In the genomic region with DNA sequence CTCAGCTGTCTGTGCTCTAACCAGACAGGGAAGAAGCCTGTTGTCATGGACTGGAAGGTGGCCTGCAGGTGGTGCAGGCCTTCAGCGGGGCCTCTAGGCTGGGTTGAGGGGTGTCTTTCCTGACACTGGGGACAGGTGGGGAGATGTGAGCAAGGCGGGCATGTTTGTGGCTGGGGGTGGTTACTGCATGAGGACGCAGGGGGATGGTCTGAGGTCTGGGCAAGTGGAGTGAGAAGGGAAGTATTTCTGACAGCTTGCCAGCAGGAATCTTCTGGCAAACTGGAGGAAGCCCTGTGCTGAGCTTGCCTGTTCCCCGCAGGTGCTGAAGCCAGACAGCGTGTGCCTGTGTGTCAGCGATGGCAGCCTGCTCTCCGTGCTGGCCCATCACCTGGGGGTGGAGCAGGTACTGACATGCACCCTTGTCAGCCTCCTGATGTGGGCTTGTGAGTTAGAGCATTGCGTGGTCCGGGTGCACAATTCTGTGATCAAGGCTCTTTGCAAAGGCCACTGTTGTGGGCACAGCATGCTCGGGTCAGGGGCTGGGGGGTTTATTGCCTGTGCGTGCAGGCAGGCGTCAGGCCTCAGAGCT, we compare ENCODE assay signal across 25 cellular contexts. TPM values are rescaled to one million over a fixed set of nuclear protein-coding genes. Genes with fewer than 3 reads are reported as not detected.
DNase-seq lines count a peak whose midpoint lies in the region; ATAC-seq, FAIRE-seq and TF ChIP-seq lines count a peak whose summit lies in the region.
"Had no signal": no experiment of that assay in that cellular context is flagged by ENCODE, and none has a peak within 500 bp of the region (broad histone marks: within the 10 kb centered on the region; RNA-seq: fewer than 3 reads in every experiment).

No MANE protein-coding gene starts in this region.

- peaks cover 77% of the 10 kb centered on the region for H3K79me2 ChIP-seq in DND-41 (ENCODE audit: insufficient read depth, low read length)
- no peaks in the 10 kb centered on the region for H3K79me2 ChIP-seq in H1 (ENCODE audit: control insufficient read depth in 1 of 2, insufficient read depth in 2 of 2, low read length in 2 of 2)

- H2BK12ac ChIP-seq in H1 (ENCODE audit: low read depth, low read length) = no peak overlapping the region

- no peaks in the 10 kb centered on the region for H3K9me3 ChIP-seq in BLaER1
- no peaks in the 10 kb centered on the region for H3K9me3 ChIP-seq in DND-41 (ENCODE audit: insufficient read depth, low read length, severe bottlenecking)
- H3K9me3 ChIP-seq in H1 (ENCODE audit: insufficient read depth in 2 of 2, low read depth in 1 of 2, low read length in 1 of 2) = no peaks in the 10 kb centered on the region
- no peaks in the 10 kb centered on the region for H3K9me3 ChIP-seq in psoas muscle
- H3K9me3 ChIP-seq: ascending aorta, gastroesophageal sphincter, left ventricle myocardium inferior, tibial artery had no signal

- TF ChIP-seq CTCF in DND-41 (IDR thresholded peaks at IDR 0.05; ENCODE audit: borderline replicate concordance, extremely low read depth, low read length, poor library complexity, severe bottlenecking) (peak; percentile 14), H1 (IDR thresholded peaks at IDR 0.05; ENCODE audit: control extremely low read depth in 1 of 3, insufficient read depth in 1 of 3, low read depth in 1 of 3, low read length in 3 of 3) (no peak), psoas muscle (IDR thresholded peaks at IDR 0.05) (no peak)

- peak; percentile 55 for DNase-seq in DND-41
- DNase-seq in H1 (ENCODE audit: low read depth in 1 of 2, low spot score in 2 of 2) = no peak
- no peak for DNase-seq in psoas muscle
- no peak for DNase-seq in glomerular visceral epithelial cell (ENCODE audit: extremely low spot score)
- DNase-seq: activated CD4-positive, alpha-beta T cell treated with anti-CD3 and anti-CD28 coated beads for 36 hours; activated naive CD4-positive, alpha-beta T cell treated with anti-CD3 and anti-CD28 coated beads for 36 hours; central memory CD4-positive, alpha-beta T cell; DMS79; hypothalamus; Karpas-422; left ventricle myocardium inferior; NCI-H1436 treated with DMSO at 0.1 percent for 48 hours; NCI-H2107; NCI-H446; NCI-H774; stimulated activated naive CD8-positive, alpha-beta T cell treated with anti-CD3 and anti-CD28 coated beads, Interleukin-15, amount 100 ng/mL, for 72 hours; tibial artery had no signal

- H3K4me2 ChIP-seq in BLaER1 (peak overlapping the region; percentile 69), DND-41 (ENCODE audit: insufficient read depth, low read length) (peak overlapping the region; percentile 60), H1 (ENCODE audit: insufficient read depth in 1 of 2, low read depth in 2 of 2, low read length in 2 of 2) (no peak overlapping the region)

- no peak overlapping the region for H3K4me3 ChIP-seq in BLaER1
- peak overlapping the region in 1 of 2 experiments; percentile 46; a peak in 2 of 4 replicates for H3K4me3 ChIP-seq in DND-41 (ENCODE audit: low read depth in 1 of 2, low read length in 2 of 2)
- H3K4me3 ChIP-seq in H1 (ENCODE audit: extremely low read depth in 1 of 4, insufficient read depth in 2 of 4, low read depth in 3 of 4, low read length in 4 of 4) = no peak overlapping the region
- H3K4me3 ChIP-seq in psoas muscle = no peak overlapping the region
- H3K4me3 ChIP-seq: ascending aorta, gastroesophageal sphincter, left ventricle myocardium inferior, SK-N-MC, tibial artery had no signal

- H3K27me3 ChIP-seq in BLaER1 (no peaks in the 10 kb centered on the region), DND-41 (ENCODE audit: insufficient read depth, low read length, poor library complexity) (no peaks in the 10 kb centered on the region), H1 (replicated peaks in 1 of 4; ENCODE audit: control insufficient read depth in 3 of 4, extremely low read depth in 1 of 4, insufficient read depth in 3 of 4, low read length in 3 of 4) (no peaks in the 10 kb centered on the region; a peak in 1 of 7 replicates), psoas muscle (ENCODE audit: insufficient read depth in 3 of 3, low read length in 2 of 3) (no peaks in the 10 kb centered on the region)
- H3K27me3 ChIP-seq: ascending aorta, gastroesophageal sphincter, tibial artery had no signal

- TF ChIP-seq EP300 in H1 (IDR thresholded peaks at IDR 0.05; ENCODE audit: borderline replicate concordance in 1 of 2, low read depth in 2 of 2, low read length in 2 of 2) = no peak

- H3K27ac ChIP-seq in BLaER1 = no peak overlapping the region
- peak overlapping the region; percentile 89 for H3K27ac ChIP-seq in DND-41 (ENCODE audit: low read length)
- H3K27ac ChIP-seq in H1 (ENCODE audit: low read depth, low read length) = no peak overlapping the region
- H3K27ac ChIP-seq in psoas muscle = peak overlapping the region; percentile 78
- H3K27ac ChIP-seq: ascending aorta, gastroesophageal sphincter, HL-60, left ventricle myocardium inferior, SK-N-MC, tibial artery had no signal

- no peak overlapping the region for H3K14ac ChIP-seq in H1 (ENCODE audit: insufficient read length)

- H3K18ac ChIP-seq in H1 (ENCODE audit: extremely low read depth, low read length) = no peak overlapping the region

- no peak overlapping the region for H2BK20ac ChIP-seq in H1 (ENCODE audit: low read length)

- intact Hi-C loops in psoas muscle (cut with DNase I) = no loop called here

- H3K4ac ChIP-seq in H1 (replicated peaks; ENCODE audit: insufficient read length, low read depth, low read length) = no peak overlapping the region

- H4K8ac ChIP-seq in H1 (ENCODE audit: extremely low read depth, insufficient read depth, low read length) = no peak overlapping the region

- H3K23me2 ChIP-seq in H1 (ENCODE audit: low read depth, low read length) = no peaks in the 10 kb centered on the region; the same call in 1 of the 2 replicates

- H3K56ac ChIP-seq in H1 (replicated peaks; ENCODE audit: insufficient read length, low read depth, low read length) = no peak overlapping the region

- H2BK120ac ChIP-seq in H1 (replicated peaks; ENCODE audit: low read depth, low read length) = no peak overlapping the region

- 90% methylated on average over 12 of the region's 12 CpGs; no CpG with 5 or more reads in 1 of the 2 experiments for WGBS in H1 (ENCODE audit: extremely low coverage in 1 of 2, insufficient coverage in 1 of 2, insufficient read length in 1 of 2, insufficient replicate concordance in 2 of 2, low coverage in 1 of 2, low lambda C conversion rate in 2 of 2, missing lambda C conversion rate in 1 of 2), 2 experiments
- WGBS in psoas muscle, 3 donors = 64 to 81% (median 72%) methylated on average over 12 of the region's 12 CpGs

- POLR2A ChIA-PET in H1 (lab: Charles Lee; ENCODE audit: partially characterized antibody) = interaction anchor here (1.2 kb wide), 1 partner anchor 9 kb away, joined by 3 read pairs; no protein-coding TSS in a partner anchor

- CTCF ChIA-PET in H1 (lab: Charles Lee; ENCODE audit: partially characterized antibody) = interaction anchor here (0.6 to 2.2 kb wide), 5 partner anchors 18 to 171 kb away, joined by 3 to 5 read pairs (median 3); no protein-coding TSS in a partner anchor

- peak; percentile 7; the same call in 2 of the 3 replicates for ATAC-seq in DND-41 (ENCODE audit: insufficient read depth, low read depth)
- ATAC-seq in psoas muscle = peak in 1 of 4 donors; percentile 12
- no peak for ATAC-seq in HG03196 (IDR thresholded peaks at IDR 0.05; ENCODE audit: unreplicated experiment)
- ATAC-seq in HG03135 (IDR thresholded peaks at IDR 0.05; ENCODE audit: unreplicated experiment) = no peak
- ATAC-seq: activated CD4-positive, alpha-beta T cell treated with anti-CD3 and anti-CD28 coated beads for 36 hours; gastroesophageal sphincter; HCT116; stimulated activated naive CD8-positive, alpha-beta T cell treated with anti-CD3 and anti-CD28 coated beads, Interleukin-15, amount 100 ng/mL, for 72 hours had no signal

- no peak for FAIRE-seq in H1 (lab: Jason Lieb, UNC)

- H3K36me3 ChIP-seq in BLaER1 = peaks cover 88% of the 10 kb centered on the region
- H3K36me3 ChIP-seq in DND-41 (ENCODE audit: insufficient read depth, low read length) = peaks cover 84% of the 10 kb centered on the region
- H3K36me3 ChIP-seq in H1 (ENCODE audit: control insufficient read depth in 2 of 4, insufficient read depth in 4 of 4, low read length in 3 of 4) = peaks cover 4 to 37% (median 17%) of the 10 kb centered on the region in 4 experiments; a peak in 6 of 8 replicates
- peaks cover 0 to 77% of the 10 kb centered on the region in 2 donors for H3K36me3 ChIP-seq in psoas muscle (ENCODE audit: insufficient read depth in 1 of 2, low read depth in 1 of 2)

- H2AFZ ChIP-seq in DND-41 (ENCODE audit: low read depth, low read length) = no peak overlapping the region
- H2AFZ ChIP-seq in H1 (ENCODE audit: low read length) = no peak overlapping the region

- no peak for TF ChIP-seq POLR2A in H1 (IDR thresholded peaks at IDR 0.05; ENCODE audit: control extremely low read depth in 1 of 2, low read depth in 2 of 2, low read length in 2 of 2)

- H4K20me1 ChIP-seq in BLaER1 = peaks cover 66% of the 10 kb centered on the region
- H4K20me1 ChIP-seq in DND-41 (ENCODE audit: insufficient read depth, low read length) = 0 out of 2 replicates have a peak, but pooled peaks cover 3% of the 10 kb centered on the region
- peaks cover 0 to 5% of the 10 kb centered on the region in 2 experiments for H4K20me1 ChIP-seq in H1 (replicated peaks in 1 of 2; ENCODE audit: control insufficient read depth in 1 of 2, insufficient read depth in 2 of 2, low read length in 2 of 2)

- H3K9ac ChIP-seq in BLaER1 = peak overlapping the region; percentile 3; the same call in 1 of the 2 replicates
- H3K9ac ChIP-seq in DND-41 (ENCODE audit: low read depth, low read length) = peak overlapping the region; percentile 55
- no peak overlapping the region for H3K9ac ChIP-seq in H1 (replicated peaks in 1 of 4; ENCODE audit: extremely low read depth in 1 of 4, low read depth in 3 of 4, low read length in 3 of 4)

- no peak overlapping the region for H3K23ac ChIP-seq in H1 (ENCODE audit: insufficient read length)

- no peak overlapping the region for H2BK15ac ChIP-seq in H1 (ENCODE audit: low read length)

- peaks cover 2% of the 10 kb centered on the region; the same call in 1 of the 2 replicates for H3K79me1 ChIP-seq in H1 (ENCODE audit: low read depth, low read length)

- no peak overlapping the region for H4K91ac ChIP-seq in H1 (replicated peaks; ENCODE audit: insufficient read length, low read length)

- H2BK5ac ChIP-seq in H1 (ENCODE audit: low read depth, low read length) = 0 out of 2 replicates have a peak overlapping the region, but pooled peaks have one; percentile 16

- H2AK5ac ChIP-seq in H1 (ENCODE audit: low read depth, low read length) = no peak overlapping the region

- TF ChIP-seq RAD21 in H1 (IDR thresholded peaks at IDR 0.05 in 1 of 2, conservative IDR thresholded peaks at IDR 0.05 in 1 of 2; ENCODE audit: low read depth in 2 of 2, low read length in 2 of 2) = no peak

- peaks cover 69% of the 10 kb centered on the region for H3K4me1 ChIP-seq in BLaER1
- H3K4me1 ChIP-seq in DND-41 (ENCODE audit: insufficient read depth, low read length) = peaks cover 90% of the 10 kb centered on the region
- H3K4me1 ChIP-seq in H1 (replicated peaks in 1 of 4; ENCODE audit: control insufficient read depth in 3 of 4, insufficient read depth in 4 of 4, low read length in 3 of 4) = no peaks in the 10 kb centered on the region
- peaks cover 52% of the 10 kb centered on the region for H3K4me1 ChIP-seq in psoas muscle
- H3K4me1 ChIP-seq: ascending aorta, gastroesophageal sphincter, tibial artery had no signal

- H4K5ac ChIP-seq in H1 (ENCODE audit: insufficient read length, low read depth, low read length) = no peak overlapping the region

RNA-seq across cellular contexts. Expression of gene PRMT7, which starts 36.2 kb away (rescaled TPM):
- 48.2 and 48.7 TPM in 2 replicates for total RNA-seq in H1 (2021; fragmentation: NEBNext Ultra II Directional; extraction: Animal tissue kit (Norgen Biotek cat#: 25700))
- polyA plus RNA-seq in H1 (2011; rRNA removed) (49.3 and 67.4 TPM in 2 replicates), psoas muscle (10 to 100 TPM; 18.9 to 45.1 (median 20.4) TPM)
- polyA plus RNA-seq in H1 (2011; cell fraction: cytosol; rRNA removed) = 70.2 TPM
- polyA plus RNA-seq in H1 (2011; cell fraction: nucleus; rRNA removed) = 200 TPM
- polyA plus RNA-seq in H1 (2012, experiment 1 of 2) = 48.4 to 57.0 TPM (median 53.5 TPM) in 4 replicates
- polyA plus RNA-seq in H1 (2012, experiment 2 of 2) = 53.6 TPM
- polyA plus RNA-seq in H1 (2013, experiment 1 of 2) = 37.0 TPM
- polyA plus RNA-seq in H1 (2013, experiment 2 of 2) = 33.0 TPM
- 65.7 and 68.2 TPM in 2 replicates for polyA minus RNA-seq in H1 (2011; rRNA and poly(A)+ RNA removed)
- 44.0 TPM for polyA minus RNA-seq in H1 (2011; cell fraction: cytosol; rRNA and poly(A)+ RNA removed)
- polyA minus RNA-seq in H1 (2011; cell fraction: nucleus; rRNA and poly(A)+ RNA removed) = 57.0 TPM
- total RNA-seq in psoas muscle = 10 to 100 TPM; 19.9 to 31.4 (median 26.6) TPM

RNA-seq across cellular contexts. Expression of gene SLC7A6OS, which starts 36.2 kb away (rescaled TPM):
- total RNA-seq in H1 (2021; fragmentation: NEBNext Ultra II Directional; extraction: Animal tissue kit (Norgen Biotek cat#: 25700)) = 16.4 and 21.3 TPM in 2 replicates
- 7.3 and 7.6 TPM in 2 replicates for polyA plus RNA-seq in H1 (2011; rRNA removed)
- 12.4 TPM for polyA plus RNA-seq in H1 (2011; cell fraction: cytosol; rRNA removed)
- 15.3 TPM for polyA plus RNA-seq in H1 (2011; cell fraction: nucleus; rRNA removed)
- 9.3 to 16.0 TPM (median 12.7 TPM) in 4 replicates for polyA plus RNA-seq in H1 (2012, experiment 1 of 2)
- polyA plus RNA-seq in H1 (2012, experiment 2 of 2) = 3.8 TPM
- polyA plus RNA-seq in H1 (2013, experiment 1 of 2) = 10.4 TPM
- polyA plus RNA-seq in H1 (2013, experiment 2 of 2) = 9.0 TPM
- 10.2 and 11.4 TPM in 2 replicates for polyA minus RNA-seq in H1 (2011; rRNA and poly(A)+ RNA removed)
- polyA minus RNA-seq in H1 (2011; cell fraction: cytosol; rRNA and poly(A)+ RNA removed) = 6.2 TPM
- polyA minus RNA-seq in H1 (2011; cell fraction: nucleus; rRNA and poly(A)+ RNA removed) = 18.8 TPM
- 10 to 100 TPM in 2 of 4 donors, 1 to 10 TPM in 2; 7.9 to 12.6 (median 9.9) TPM for total RNA-seq in psoas muscle
- 10 to 100 TPM in 1 of 3 donors, 1 to 10 TPM in 2; 5.8 to 16.3 (median 9.5) TPM for polyA plus RNA-seq in psoas muscle

Comparison
In these comparisons a context has a peak if more than half of its experiments do, and no peak if none do; other contexts are left out.
1. H3K27ac ChIP-seq: peak in DND-41 (single experiment) and psoas muscle (single experiment); none in BLaER1 (single experiment) and H1 (single experiment).
2. H3K4me2 ChIP-seq: peak in BLaER1 (single experiment) and DND-41 (single experiment); none in H1 (0 of 2).
3. H3K9ac ChIP-seq: peak in BLaER1 (single experiment) and DND-41 (single experiment); none in H1 (0 of 4).